10 cellular contexts compared by ENCODE assay signal in genomic region chr3:171791695-171792082, GRCh38. TPM values are rescaled to one million over a fixed set of nuclear protein-coding genes. Genes with fewer than 3 reads are reported as not detected.
DNase-seq lines count a peak whose midpoint lies in the region; ATAC-seq, FAIRE-seq and TF ChIP-seq lines count a peak whose summit lies in the region.
"Had no signal": no experiment of that assay in that cellular context is flagged by ENCODE, and none has a peak within 500 bp of the region (broad histone marks: within the 10 kb centered on the region; RNA-seq: fewer than 3 reads in every experiment).

No MANE protein-coding gene starts in this region.

- no peak for FAIRE-seq in GM12878 (lab: Jason Lieb, UNC)

- no peak overlapping the region for H3K4me3 Mint-ChIP-seq in naive thymus-derived CD8-positive, alpha-beta T cell
- H3K4me3 Mint-ChIP-seq: activated naive CD8-positive, alpha-beta T cell had no signal

- peak overlapping the region; percentile 26; the same call in 1 of the 2 replicates for H3K4me2 ChIP-seq in HCT116 (ENCODE audit: low read length)
- H3K4me2 ChIP-seq in GM12878 (ENCODE audit: control insufficient read depth, insufficient read depth): no peak overlapping the region

- H3K9me3 ChIP-seq in HCT116 (ENCODE audit: control insufficient read depth in 1 of 2, insufficient read depth in 1 of 2, low read depth in 1 of 2, low read length in 2 of 2): no peaks in the 10 kb centered on the region
- no peaks in the 10 kb centered on the region; the same call in 2 of the 3 replicates for H3K9me3 ChIP-seq in GM12878 (replicated peaks; ENCODE audit: control insufficient read depth, insufficient read depth, low read length)
- no peaks in the 10 kb centered on the region for H3K9me3 ChIP-seq in spleen

- TF ChIP-seq CTCF in HCT116 (IDR thresholded peaks at IDR 0.05 in 2 of 3, conservative IDR thresholded peaks at IDR 0.05 in 1 of 3; ENCODE audit: borderline replicate concordance in 1 of 3, insufficient read depth in 1 of 3, low read depth in 2 of 3, low read length in 2 of 3) (no peak), GM12878 (IDR thresholded peaks at IDR 0.05 in 2 of 3, conservative IDR thresholded peaks at IDR 0.05 in 1 of 3; ENCODE audit: control insufficient read depth in 2 of 3, extremely low read depth in 1 of 3, insufficient read depth in 1 of 3, low read depth in 3 of 3, low read length in 3 of 3) (no peak), spleen (IDR thresholded peaks at IDR 0.05 in 8 of 11, conservative IDR thresholded peaks at IDR 0.05 in 3 of 11) (no peak)

- no peak overlapping the region for H3K27ac Mint-ChIP-seq in naive thymus-derived CD8-positive, alpha-beta T cell
- H3K27ac Mint-ChIP-seq: activated naive CD8-positive, alpha-beta T cell had no signal

- no peak for DNase-seq in HCT116 (ENCODE audit: low read depth, low spot score)
- no peak for DNase-seq in GM12878 (ENCODE audit: low read depth, low spot score)
- DNase-seq in iPS DF 19.7 (ENCODE audit: low read depth, low spot score): peak; percentile 61
- no peak for DNase-seq in spleen
- DNase-seq in naive thymus-derived CD8-positive, alpha-beta T cell: no peak
- no peak for DNase-seq in germinal center (ENCODE audit: low spot score)
- DNase-seq: NCI-H446 treated with DMSO at 0.1 percent for 48 hours had no signal

- H3K9ac ChIP-seq in HCT116 (ENCODE audit: low read length): no peak overlapping the region
- no peak overlapping the region for H3K9ac ChIP-seq in GM12878 (ENCODE audit: control insufficient read depth, insufficient read depth, low read length)

- no peak overlapping the region for H2AFZ ChIP-seq in HCT116 (ENCODE audit: low read depth, low read length, poor library complexity, severe bottlenecking)
- H2AFZ ChIP-seq in GM12878 (ENCODE audit: control insufficient read depth, low read depth, low read length): no peak overlapping the region

- H3K79me2 ChIP-seq in HCT116 (ENCODE audit: insufficient read depth, low read length): no peaks in the 10 kb centered on the region
- H3K79me2 ChIP-seq in GM12878 (ENCODE audit: control insufficient read depth, insufficient read depth, low read length): no peaks in the 10 kb centered on the region; the same call in 1 of the 2 replicates

- 35% methylated on average over 4 of the region's 5 CpGs for WGBS in GM12878 (ENCODE audit: insufficient coverage, insufficient replicate concordance, low lambda C conversion rate, missing lambda C conversion rate)
- WGBS in spleen, 5 donors: 57 to 66% (median 60%) methylated on average over 5 of the region's 5 CpGs

- SMC1A ChIA-PET in GM12878 (lab: Charles Lee; ENCODE audit: uncharacterized antibody, unreplicated experiment): interaction anchor here (0.6 to 10.9 kb wide), 15 partner anchors 11 to 1526 kb away, joined by 3 to 187 read pairs (median 6); partner anchors contain the start of gene PLD1

- H3K4me3 ChIP-seq in HCT116 (replicated peaks in 1 of 2; ENCODE audit: low read depth in 1 of 2, low read length in 2 of 2) (no peak overlapping the region), GM12878 (no peak overlapping the region), spleen (no peak overlapping the region)

- RAD21 ChIA-PET in HCT116 (lab: Charles Lee; ENCODE audit: low non-redundant PET in 1 of 2, low total read pairs in 2 of 2, uncharacterized antibody in 2 of 2, unreplicated experiment in 2 of 2): no interaction called here
- RAD21 ChIA-PET in GM12878 (lab: Charles Lee; ENCODE audit: unreplicated experiment): interaction anchor here (1.7 to 7.4 kb wide), 8 partner anchors 10 to 48 kb away, joined by 4 to 93 read pairs (median 11); partner anchors contain the start of gene PLD1

- H4K20me1 ChIP-seq in HCT116 (ENCODE audit: insufficient read depth): no peaks in the 10 kb centered on the region
- H4K20me1 ChIP-seq in GM12878 (ENCODE audit: control insufficient read depth, insufficient read depth): no peaks in the 10 kb centered on the region

- BruUV-seq in HCT116 (replicated peaks; lab: Mats Ljungman, UMichigan) (no TSS peak), GM12878 (replicated peaks; lab: Mats Ljungman, UMichigan) (no TSS peak)

- no peaks in the 10 kb centered on the region for H3K4me1 Mint-ChIP-seq in naive thymus-derived CD8-positive, alpha-beta T cell

- intact Hi-C loops in HCT116 (cut with micrococcal nuclease): no loop called here
- intact Hi-C loops in GM12878 (cut with micrococcal nuclease; ENCODE audit: unreplicated experiment): no loop called here
- intact Hi-C loops in spleen (cut with DNase I; ENCODE audit: low total_unique reads): no loop called here

- peaks cover 4 to 21% of the 10 kb centered on the region in 2 experiments; a peak in 3 of 4 replicates for H3K4me1 ChIP-seq in HCT116 (ENCODE audit: control insufficient read depth in 1 of 2, insufficient read depth in 2 of 2, low read length in 2 of 2)
- no peaks in the 10 kb centered on the region; the same call in 1 of the 2 replicates for H3K4me1 ChIP-seq in GM12878 (ENCODE audit: control insufficient read depth, insufficient read depth, low read length)
- H3K4me1 ChIP-seq in spleen: peaks cover 2 to 43% (median 12%) of the 10 kb centered on the region in 6 donors

- ATAC-seq in HCT116 (peak; percentile 64), GM12878 (no peak), GM21619 (IDR thresholded peaks at IDR 0.05; ENCODE audit: unreplicated experiment) (no peak), GM18868 (IDR thresholded peaks at IDR 0.05; ENCODE audit: unreplicated experiment) (no peak)
- no peak for ATAC-seq in naive thymus-derived CD8-positive, alpha-beta T cell

- H3K9me2 ChIP-seq in HCT116 (ENCODE audit: insufficient read depth): no peaks in the 10 kb centered on the region

- TF ChIP-seq POLR2A in HCT116 (IDR thresholded peaks at IDR 0.05; ENCODE audit: borderline replicate concordance, extremely low read depth, insufficient read depth, insufficient read length) (no peak), GM12878 (IDR thresholded peaks at IDR 0.05; ENCODE audit: low read depth, low read length) (no peak), spleen (IDR thresholded peaks at IDR 0.05) (no peak)

- H3K36me3 Mint-ChIP-seq in naive thymus-derived CD8-positive, alpha-beta T cell: no peaks in the 10 kb centered on the region
- H3K36me3 Mint-ChIP-seq: activated naive CD8-positive, alpha-beta T cell had no signal

- in situ Hi-C loops in GM12878 (cut with MboI): no loop called here

- peaks cover 0 to 10% (median 0%) of the 10 kb centered on the region in 5 donors for H3K27me3 Mint-ChIP-seq in naive thymus-derived CD8-positive, alpha-beta T cell
- H3K27me3 Mint-ChIP-seq: activated naive CD8-positive, alpha-beta T cell had no signal

- no peak overlapping the region for H3K27ac ChIP-seq in HCT116 (ENCODE audit: low read depth, low read length)
- H3K27ac ChIP-seq in GM12878 (ENCODE audit: control insufficient read depth, insufficient read depth): no peak overlapping the region
- peak overlapping the region in 7 of 8 donors; percentile 63 to 79 (median 72) for H3K27ac ChIP-seq in spleen

- H3K36me3 ChIP-seq in HCT116 (ENCODE audit: control insufficient read depth in 1 of 2, insufficient read depth in 2 of 2, low read length in 2 of 2) (no peaks in the 10 kb centered on the region), GM12878 (ENCODE audit: control insufficient read depth in 2 of 2, insufficient read depth in 2 of 2, low read length in 1 of 2) (peaks cover 0 to 2% of the 10 kb centered on the region in 2 experiments; a peak in 2 of 4 replicates), spleen (peaks cover 0 to 6% (median 0%) of the 10 kb centered on the region in 6 donors)

- TF ChIP-seq EP300 in GM12878 (IDR thresholded peaks at IDR 0.05; ENCODE audit: borderline replicate concordance in 1 of 2, control insufficient read depth in 1 of 2, low read depth in 2 of 2, low read length in 2 of 2): no peak

- H3K9me3 Mint-ChIP-seq in naive thymus-derived CD8-positive, alpha-beta T cell: no peaks in the 10 kb centered on the region

- no peaks in the 10 kb centered on the region for H3K27me3 ChIP-seq in HCT116 (ENCODE audit: insufficient read depth, low read length)
- no peaks in the 10 kb centered on the region for H3K27me3 ChIP-seq in GM12878 (replicated peaks in 1 of 2; ENCODE audit: control insufficient read depth in 2 of 2, insufficient read depth in 2 of 2, low read length in 1 of 2)
- H3K27me3 ChIP-seq in spleen (replicated peaks in 1 of 7): no peaks in the 10 kb centered on the region

- CTCF ChIA-PET in HCT116 (lab: Charles Lee): interaction anchor here (1.6 kb wide), 1 partner anchor 20 kb away, joined by 7 read pairs; no protein-coding TSS in a partner anchor
- CTCF ChIA-PET in GM12878 (lab: Yijun Ruan, JAX): interaction anchor here (0.9 to 7.8 kb wide), 11 partner anchors 10 to 550 kb away, joined by 3 to 87 read pairs (median 8); no protein-coding TSS in a partner anchor

- TF ChIP-seq RAD21 in HCT116 (IDR thresholded peaks at IDR 0.05; ENCODE audit: low read depth) (no peak), GM12878 (IDR thresholded peaks at IDR 0.05; ENCODE audit: insufficient read depth, low read depth, low read length) (no peak)

- POLR2A ChIA-PET in HCT116 (lab: Charles Lee): interaction anchor here (0.8 to 1.2 kb wide), 2 partner anchors 18 to 686 kb away, joined by 3 to 6 read pairs; partner anchors contain the start of gene PLD1
- POLR2A ChIA-PET in GM12878 (lab: Charles Lee): interaction anchor here (0.7 to 5.4 kb wide), 11 partner anchors 12 to 37 kb away, joined by 3 to 53 read pairs (median 4); no protein-coding TSS in a partner anchor
- POLR2A ChIA-PET in naive thymus-derived CD8-positive, alpha-beta T cell (lab: Charles Lee): no interaction called here

RNA-seq across cellular contexts. Expression of gene PLD1, which starts 18.6 kb away (rescaled TPM):
- 8.4 TPM for total RNA-seq in HCT116 (2021; ENCODE audit: unreplicated experiment)
- 2.5 and 2.6 TPM in 2 replicates for polyA plus RNA-seq in HCT116 (2012)
- total RNA-seq in GM12878 (2013; cell fraction: nucleolus; rRNA removed): 526 and 546 TPM in 2 replicates
- 3.2 and 4.4 TPM in 2 replicates for total RNA-seq in GM12878 (2014; rRNA removed)
- total RNA-seq in GM12878 (2014; rRNA removed; fragmentation: Illumina TruSeq; extraction: Trizol): 3.8 and 5.1 TPM in 2 replicates
- total RNA-seq in GM12878 (2021): 7.5 and 7.8 TPM in 2 replicates
- 2.0 TPM for polyA plus RNA-seq in GM12878 (2011; ENCODE audit: low read depth)
- 108 and 130 TPM in 2 replicates for polyA plus RNA-seq in GM12878 (2011; rRNA removed)
- polyA plus RNA-seq in GM12878 (2011; cell fraction: cytosol; rRNA removed): 53.4 and 59.3 TPM in 2 replicates
- 108 and 131 TPM in 2 replicates for polyA plus RNA-seq in GM12878 (2011; cell fraction: nucleus; rRNA removed)
- 1.2 and 2.7 TPM in 2 replicates for polyA plus RNA-seq in GM12878 (2012)
- 3.4 and 6.5 TPM in 2 replicates for polyA plus RNA-seq in GM12878 (2014; fragmentation: Illumina TruSeq; extraction: Trizol)
- 1 to 10 TPM; 3.1 to 3.4 TPM for polyA plus RNA-seq in GM12878 (2014; fragmentation: Nextera tagmentation; extraction: Ambion mirVana)
- polyA plus RNA-seq in GM12878 (2014; rRNA removed): 2.4 and 2.9 TPM in 2 replicates
- 1 to 10 TPM; 4.3 to 5.8 TPM for polyA plus RNA-seq in GM12878 (2016; fragmentation: Nextera tagmentation; extraction: Ambion mirVana)
- 228 and 285 TPM in 2 replicates for polyA minus RNA-seq in GM12878 (2011; rRNA and poly(A)+ RNA removed)
- polyA minus RNA-seq in GM12878 (2011; cell fraction: cytosol; rRNA and poly(A)+ RNA removed): 42.9 and 75.5 TPM in 2 replicates
- 205 and 292 TPM in 2 replicates for polyA minus RNA-seq in GM12878 (2011; cell fraction: nucleus; rRNA and poly(A)+ RNA removed)
- total RNA-seq in spleen: 10 to 100 TPM; 40.2 to 75.2 (median 68.9) TPM
- polyA plus RNA-seq in spleen: 10 to 100 TPM in 1 of 3 donors, 1 to 10 TPM in 2; 3.0 to 12.6 (median 3.5) TPM
- under 1 TPM; 0.38 to 0.44 TPM for total RNA-seq in naive thymus-derived CD8-positive, alpha-beta T cell
- not detected for polyA plus RNA-seq in naive thymus-derived CD8-positive, alpha-beta T cell

RNA-seq across cellular contexts. Expression of gene TMEM212, which starts 51.5 kb away (rescaled TPM):
- total RNA-seq in HCT116 (2021; ENCODE audit: unreplicated experiment) (not detected), GM12878 (2014; rRNA removed) (not detected in 2 replicates), GM12878 (2014; rRNA removed; fragmentation: Illumina TruSeq; extraction: Trizol) (not detected in 2 replicates), GM12878 (2021) (not detected in 2 replicates), spleen (not detected)
- not detected in 2 replicates for polyA plus RNA-seq in HCT116 (2012)
- total RNA-seq in GM12878 (2013; cell fraction: nucleolus; rRNA removed): not detected in 2 replicates
- polyA plus RNA-seq in GM12878 (2011; ENCODE audit: low read depth): not detected
- polyA plus RNA-seq in GM12878 (2011; rRNA removed) (0.35 TPM in 1 of 2 replicates, not detected in the other), GM12878 (2014; fragmentation: Illumina TruSeq; extraction: Trizol) (not detected in 2 replicates), GM12878 (2014; fragmentation: Nextera tagmentation; extraction: Ambion mirVana) (not detected), GM12878 (2014; rRNA removed) (not detected in 2 replicates), GM12878 (2016; fragmentation: Nextera tagmentation; extraction: Ambion mirVana) (not detected), spleen (not detected)
- polyA plus RNA-seq in GM12878 (2011; cell fraction: cytosol; rRNA removed): not detected in 2 replicates
- not detected in 2 replicates for polyA plus RNA-seq in GM12878 (2011; cell fraction: nucleus; rRNA removed)
- not detected in 2 replicates for polyA plus RNA-seq in GM12878 (2012)
- not detected in 2 replicates for polyA minus RNA-seq in GM12878 (2011; rRNA and poly(A)+ RNA removed)
- polyA minus RNA-seq in GM12878 (2011; cell fraction: cytosol; rRNA and poly(A)+ RNA removed): not detected in 2 replicates
- not detected in 2 replicates for polyA minus RNA-seq in GM12878 (2011; cell fraction: nucleus; rRNA and poly(A)+ RNA removed)
- not detected for total RNA-seq in naive thymus-derived CD8-positive, alpha-beta T cell
- polyA plus RNA-seq in naive thymus-derived CD8-positive, alpha-beta T cell: not detected

Comparison
In these comparisons a context has a peak if more than half of its experiments do, and no peak if none do; other contexts are left out.
1. H3K27ac ChIP-seq: peak in spleen (7 of 8); none in HCT116 (single experiment) and GM12878 (single experiment).
2. Of the 18 proteins assayed by ChIP-seq in both GM12878 and HCT116: peak only in GM12878: none; only in HCT116: JUND and SP1; in both: none; in neither: 16.